ENCODE assay signal across 33 cellular contexts in genomic region chr19:30221176-30221575, GRCh38.
"Had no signal": no experiment of that assay in that cellular context is flagged by ENCODE, and none has a peak within 500 bp of the region (broad histone marks: within the 10 kb centered on the region; RNA-seq: fewer than 3 reads in every experiment).

No MANE protein-coding gene starts in this region.

- ATAC-seq: activated CD4-positive, CD25-positive, alpha-beta regulatory T cell treated with anti-CD3 and anti-CD28 coated beads, Interleukin-2, amount 50 U/mL, for 24 hours; activated T-cell treated with anti-CD3 and anti-CD28 coated beads, Interleukin-2, amount 50 U/mL, for 4 hours; activated T-helper 17 cell treated with anti-CD3 and anti-CD28 coated beads, Interleukin-2, amount 50 U/mL, for 72 hours; body of pancreas; effector memory CD8-positive, alpha-beta T cell; gastroesophageal sphincter; T-cell had no signal

- H3K27ac ChIP-seq: body of pancreas, epithelial cell of prostate, esophagus squamous epithelium, gastroesophageal sphincter, WERI-Rb-1 had no signal

- H3K9me3 Mint-ChIP-seq: activated B cell treated with CpG ODN at 0.5 μM for 24 hours; activated CD4-positive, alpha-beta memory T cell treated with anti-CD3 and anti-CD28 coated beads, Interleukin-2, amount 10 ng/mL, durations not matched to agents 7 days and 5 days; activated T-cell treated with anti-CD3 and anti-CD28 coated beads, Interleukin-2, amount 50 U/mL, for 4 hours; activated T-helper 17 cell treated with anti-CD3 and anti-CD28 coated beads, Interleukin-2, amount 50 U/mL, for 72 hours; T-cell; T-helper 1 cell treated with Interleukin-12 subunit alpha and Interleukin-12 subunit beta and Interleukin-4 antibody, amounts not matched to agents 30 μg/mL and 1 μg/mL, for 36 hours; T-helper 2 cell treated with Interferon-gamma antibody and Interleukin-4, amounts not matched to agents 5 μg/mL and 100 μg/mL, for 36 hours had no signal

- H3K27ac Mint-ChIP-seq: activated B cell treated with CpG ODN at 0.5 μM for 24 hours; activated CD4-positive, alpha-beta memory T cell treated with anti-CD3 and anti-CD28 coated beads, Interleukin-2, amount 10 ng/mL, durations not matched to agents 7 days and 5 days; activated naive CD8-positive, alpha-beta T cell; activated T-helper 17 cell treated with anti-CD3 and anti-CD28 coated beads, Interleukin-2, amount 50 U/mL, for 72 hours; effector memory CD8-positive, alpha-beta T cell; T-helper 1 cell treated with Interleukin-12 subunit alpha and Interleukin-12 subunit beta and Interleukin-4 antibody, amounts not matched to agents 30 μg/mL and 1 μg/mL, for 36 hours; T-helper 2 cell treated with Interferon-gamma antibody and Interleukin-4, amounts not matched to agents 5 μg/mL and 100 μg/mL, for 36 hours had no signal

- H3K9me3 ChIP-seq: body of pancreas, esophagus squamous epithelium, gastroesophageal sphincter had no signal

- H3K4me3 Mint-ChIP-seq: activated B cell treated with CpG ODN at 0.5 μM for 24 hours; activated CD4-positive, alpha-beta memory T cell treated with anti-CD3 and anti-CD28 coated beads, Interleukin-2, amount 10 ng/mL, durations not matched to agents 7 days and 5 days; activated naive CD8-positive, alpha-beta T cell; activated T-cell treated with anti-CD3 and anti-CD28 coated beads, Interleukin-2, amount 50 U/mL, for 4 hours; activated T-helper 17 cell treated with anti-CD3 and anti-CD28 coated beads, Interleukin-2, amount 50 U/mL, for 72 hours; effector memory CD8-positive, alpha-beta T cell; T-cell; T-helper 1 cell treated with Interleukin-12 subunit alpha and Interleukin-12 subunit beta and Interleukin-4 antibody, amounts not matched to agents 30 μg/mL and 1 μg/mL, for 36 hours; T-helper 2 cell treated with Interferon-gamma antibody and Interleukin-4, amounts not matched to agents 5 μg/mL and 100 μg/mL, for 36 hours had no signal

- FAIRE-seq: colon, endometrium, endothelial cell of umbilical vein had no signal

- H3K36me3 ChIP-seq: esophagus squamous epithelium, gastroesophageal sphincter, WERI-Rb-1 had no signal

- H3K36me3 Mint-ChIP-seq: activated naive CD8-positive, alpha-beta T cell; T-cell had no signal

- H3K4me3 ChIP-seq: body of pancreas, esophagus squamous epithelium, gastroesophageal sphincter had no signal

- DNase-seq: activated B cell treated with CpG ODN at 0.5 μM for 24 hours; activated CD4-positive, alpha-beta memory T cell treated with anti-CD3 and anti-CD28 coated beads, Interleukin-2, amount 10 ng/mL, durations not matched to agents 7 days and 5 days; activated CD4-positive, alpha-beta T cell treated with anti-CD3 and anti-CD28 coated beads for 48 hours; activated CD8-positive, alpha-beta memory T cell treated with anti-CD3 and anti-CD28 coated beads for 24 hours; activated effector memory CD4-positive, alpha-beta T cell treated with Interleukin-2 at 50 U/mL for 16 hours; activated gamma-delta T cell treated with Interleukin-2 at 50 U/mL for 16 hours; activated naive CD4-positive, alpha-beta T cell treated with anti-CD3 and anti-CD28 coated beads, Interleukin-2, amount 50 U/mL, for 16 hours; activated naive CD4-positive, alpha-beta T cell treated with Interleukin-2 at 50 U/mL for 16 hours; activated T-cell treated with anti-CD3 and anti-CD28 coated beads, Interleukin-2, amount 50 U/mL, for 4 hours; amniotic stem cell; aorta; body of pancreas; caudate nucleus; cortex of kidney; dermis blood vessel endothelial cell; effector CD4-positive, alpha-beta T cell; effector memory CD8-positive, alpha-beta T cell; esophagus squamous epithelium; foreskin melanocyte; SW 1271; T-cell; T1000; WERI-Rb-1 had no signal
